ENCODE assay signal across 8 cellular contexts in the genomic region with DNA sequence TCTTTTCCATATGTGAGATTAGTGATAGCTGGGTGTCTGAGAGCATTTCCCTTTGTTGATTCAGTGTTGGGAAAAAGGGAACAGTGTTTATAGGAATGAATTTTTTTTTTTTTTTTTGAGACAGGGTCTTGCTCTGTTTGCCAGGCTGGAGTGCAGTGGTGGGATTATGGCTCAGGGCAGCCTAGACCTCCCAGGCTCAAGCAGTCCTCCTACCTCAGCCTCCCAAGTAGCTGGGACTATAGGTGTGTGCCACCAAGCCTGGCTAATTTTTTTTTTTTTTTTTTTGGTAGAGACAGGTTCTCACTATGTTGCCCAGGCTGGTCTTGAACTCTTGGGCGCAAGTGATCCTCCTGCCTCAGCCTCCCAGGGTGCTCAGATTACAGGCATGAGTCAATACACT.
DNase-seq lines count a peak whose midpoint lies in the region; FAIRE-seq and TF ChIP-seq lines count a peak whose summit lies in the region.
"Not testable (repeated sequence)": the region's sequence is repeated elsewhere in the genome, so short reads cannot be mapped to it uniquely, and the experiment has no call there.

No MANE protein-coding gene starts in this region.

- H3K36me3 ChIP-seq in GM23248 (ENCODE audit: low read depth); PC-9 (ENCODE audit: low read depth); colonic mucosa; kidney (ENCODE audit: control insufficient read depth in 1 of 2, insufficient read depth in 2 of 2, low read length in 2 of 2): not testable (repeated sequence)

- not testable (repeated sequence) for FAIRE-seq in kidney (lab: Jason Lieb, UNC)

- H3K4me1 ChIP-seq in GM23248 (ENCODE audit: insufficient read depth) (peaks cover 43% of the 10 kb centered on the region), colonic mucosa (peaks cover 23% of the 10 kb centered on the region), kidney (ENCODE audit: control insufficient read depth in 1 of 2, insufficient read depth in 1 of 2, low read depth in 1 of 2, low read length in 2 of 2) (peaks cover 11 to 17% of the 10 kb centered on the region in 2 donors)
- not testable (repeated sequence) for H3K4me1 ChIP-seq in PC-9 (replicated peaks; ENCODE audit: insufficient read depth)

- H3K27ac Mint-ChIP-seq in activated naive CD8-positive, alpha-beta T cell treated with anti-CD3 and anti-CD28 coated beads for 36 hours = peak overlapping the region; percentile 1
- peak overlapping the region; percentile 58 for H3K27ac Mint-ChIP-seq in neural crest cell (ENCODE audit: unreplicated experiment)

- not testable (repeated sequence) for H4K20me1 ChIP-seq in GM23248 (ENCODE audit: insufficient read depth); PC-9 (ENCODE audit: insufficient read depth)

- not testable (repeated sequence) for H3K9me3 Mint-ChIP-seq in activated naive CD8-positive, alpha-beta T cell treated with anti-CD3 and anti-CD28 coated beads for 36 hours; neural crest cell

- H3K9me3 ChIP-seq in AG04450 (ENCODE audit: control insufficient read depth, insufficient read depth, low read length); GM23248 (ENCODE audit: low read depth); PC-9 (ENCODE audit: insufficient read depth, low read depth); colonic mucosa; kidney (ENCODE audit: control insufficient read depth in 1 of 2, low read length in 2 of 2): not testable (repeated sequence)

- not testable (repeated sequence) for BruUV-seq in PC-9 (replicated peaks; lab: Mats Ljungman, UMichigan)

- not testable (repeated sequence) for H3K27me3 Mint-ChIP-seq in activated naive CD8-positive, alpha-beta T cell treated with anti-CD3 and anti-CD28 coated beads for 36 hours; neural crest cell (ENCODE audit: low read depth)

- POLR2A ChIA-PET in AG04450 (lab: Yijun Ruan, JAX) (interaction anchor here (0.7 to 1.2 kb wide), 4 partner anchors 15 to 87 kb away, joined by 5 to 8 read pairs (median 6); a partner anchor contains a TSS), PC-9 (lab: Charles Lee; ENCODE audit: unreplicated experiment) (interaction anchor here (0.6 kb wide), 1 partner anchor 58 kb away, joined by 5 read pairs; no protein-coding TSS in a partner anchor)

- DNase-seq in AG04450 (ENCODE audit: low read depth, low spot score); GM23248; PC-9; activated naive CD8-positive, alpha-beta T cell treated with anti-CD3 and anti-CD28 coated beads for 36 hours; colonic mucosa; kidney; neural crest cell (ENCODE audit: low read depth, low spot score): not testable (repeated sequence)

- CTCF ChIA-PET in AG04450 (lab: Charles Lee); PC-9 (lab: Charles Lee): not testable (repeated sequence)

- H3K27ac ChIP-seq in AG04450 (ENCODE audit: low read depth, low read length) (peak overlapping the region; percentile 79), GM23248 (peak overlapping the region; percentile 81), PC-9 (0 out of 2 replicates have a peak overlapping the region, but pooled peaks have one; percentile 32), colonic mucosa (peak overlapping the region; percentile 80), kidney (ENCODE audit: low read depth in 2 of 2, low read length in 2 of 2) (peak overlapping the region; percentile 3 to 14), temporal lobe (ENCODE audit: low read depth, low read length) (peak overlapping the region; percentile 69)

- H3K4me1 Mint-ChIP-seq in activated naive CD8-positive, alpha-beta T cell treated with anti-CD3 and anti-CD28 coated beads for 36 hours = peaks cover 56% of the 10 kb centered on the region
- H3K4me1 Mint-ChIP-seq in neural crest cell = peaks cover 20% of the 10 kb centered on the region

- 46 to 68% methylated on average over 1 of the region's 1 CpG for WGBS in GM23248 (ENCODE audit: low coverage in 1 of 2, low lambda C conversion rate in 2 of 2, missing lambda C conversion rate in 2 of 2), 2 experiments

- not testable (repeated sequence) for H3K27me3 ChIP-seq in AG04450 (ENCODE audit: control insufficient read depth, insufficient read depth, low read length); GM23248 (replicated peaks; ENCODE audit: insufficient read depth); PC-9 (ENCODE audit: insufficient read depth, low read depth); colonic mucosa

- not testable (repeated sequence) for H3K9ac ChIP-seq in GM23248; colonic mucosa (ENCODE audit: low read depth in 2 of 2, low read length in 2 of 2); kidney (ENCODE audit: low read length in 2 of 2)

- not testable (repeated sequence) for H2AFZ ChIP-seq in GM23248, PC-9

- H3F3A ChIP-seq in GM23248 (ENCODE audit: insufficient read depth) = peaks cover 19% of the 10 kb centered on the region
- not testable (repeated sequence) for H3F3A ChIP-seq in PC-9 (ENCODE audit: insufficient read depth, low read depth)

- not testable (repeated sequence) for H3K4me3 Mint-ChIP-seq in activated naive CD8-positive, alpha-beta T cell treated with anti-CD3 and anti-CD28 coated beads for 36 hours; neural crest cell

- not testable (repeated sequence) for H3K4me3 ChIP-seq in AG04450 (ENCODE audit: low read depth, low read length); GM23248; PC-9; colonic mucosa; kidney (ENCODE audit: low read length in 2 of 2)

- H3K79me2 ChIP-seq in GM23248 (ENCODE audit: insufficient read depth); PC-9 (ENCODE audit: low read depth): not testable (repeated sequence)

- TF ChIP-seq CTCF in AG04450 (IDR thresholded peaks at IDR 0.05; ENCODE audit: low read depth, low read length); PC-9 (conservative IDR thresholded peaks at IDR 0.05); colonic mucosa (IDR thresholded peaks at IDR 0.05); kidney (IDR thresholded peaks at IDR 0.05; ENCODE audit: borderline replicate concordance, extremely low read depth, insufficient read depth); neural crest cell (conservative IDR thresholded peaks at IDR 0.05): not testable (repeated sequence)

- not testable (repeated sequence) for H3K4me2 ChIP-seq in GM23248 (ENCODE audit: unreplicated experiment); PC-9

- H3K9me2 ChIP-seq in GM23248 (ENCODE audit: insufficient read depth); PC-9 (ENCODE audit: insufficient read depth): not testable (repeated sequence)

- intact Hi-C loops in PC-9 (cut with micrococcal nuclease; ENCODE audit: unreplicated experiment) = loop anchor here (10.0 kb wide), 1 partner anchor 54 kb away; no protein-coding TSS in a partner anchor
- intact Hi-C loops in colonic mucosa (cut with DNase I); kidney (cut with DNase I): not testable (repeated sequence)

- peaks cover 62% of the 10 kb centered on the region for H3K36me3 Mint-ChIP-seq in activated naive CD8-positive, alpha-beta T cell treated with anti-CD3 and anti-CD28 coated beads for 36 hours
- not testable (repeated sequence) for H3K36me3 Mint-ChIP-seq in neural crest cell (ENCODE audit: low read depth)

- in situ Hi-C loops in GM23248 (cut with MboI) = not testable (repeated sequence)

Comparison
In these comparisons a context has a peak if more than half of its experiments do, and no peak if none do; other contexts are left out.
1. H3K27ac ChIP-seq: peak in every context shown above with its lines; median percentile 81 in GM23248; 80 in colonic mucosa; 79 in AG04450; 69 in temporal lobe; 32 in PC-9; 8 in kidney.